Comparison of ENCODE assay signal across 1 cellular context in genomic region chr13:26560456-26560855, GRCh38.
TF ChIP-seq lines count a peak whose summit lies in the region.

No MANE protein-coding gene starts in this region.

TF ChIP-seq in neural cell, 6 proteins besides CTCF, POLR2A, EP300 and RAD21:
- TF ChIP-seq REST (IDR thresholded peaks at IDR 0.05; ENCODE audit: borderline replicate concordance) (no peak), TAF1 (IDR thresholded peaks at IDR 0.05; ENCODE audit: low read depth) (no peak), EZH2 (IDR thresholded peaks at IDR 0.05; ENCODE audit: borderline replicate concordance, insufficient read depth, low read length, poor library complexity, severe bottlenecking) (no peak), SMC3 (conservative IDR thresholded peaks at IDR 0.05; ENCODE audit: poor library complexity) (no peak)
